ENCODE assay signal across 1 cellular context in genomic region chr5:84438456-84438855, GRCh38.
TF ChIP-seq lines count a peak whose summit lies in the region.

No MANE protein-coding gene starts in this region.

TF ChIP-seq in IMR-90, 13 proteins besides CTCF, POLR2A, EP300 and RAD21:
- TF ChIP-seq NFE2L2 (IDR thresholded peaks at IDR 0.05; ENCODE audit: low read depth, low read length) = no peak
- TF ChIP-seq RFX5 (IDR thresholded peaks at IDR 0.05; ENCODE audit: low read depth, low read length) = no peak
- TF ChIP-seq CHD1 (IDR thresholded peaks at IDR 0.05; ENCODE audit: low read depth, low read length) = no peak
- no peak for TF ChIP-seq SMC3 (IDR thresholded peaks at IDR 0.05; ENCODE audit: low read depth, low read length)
TF ChIP-seq in IMR-90: peak in this region for 0.
